23 cellular contexts compared by ENCODE assay signal in the genomic region with DNA sequence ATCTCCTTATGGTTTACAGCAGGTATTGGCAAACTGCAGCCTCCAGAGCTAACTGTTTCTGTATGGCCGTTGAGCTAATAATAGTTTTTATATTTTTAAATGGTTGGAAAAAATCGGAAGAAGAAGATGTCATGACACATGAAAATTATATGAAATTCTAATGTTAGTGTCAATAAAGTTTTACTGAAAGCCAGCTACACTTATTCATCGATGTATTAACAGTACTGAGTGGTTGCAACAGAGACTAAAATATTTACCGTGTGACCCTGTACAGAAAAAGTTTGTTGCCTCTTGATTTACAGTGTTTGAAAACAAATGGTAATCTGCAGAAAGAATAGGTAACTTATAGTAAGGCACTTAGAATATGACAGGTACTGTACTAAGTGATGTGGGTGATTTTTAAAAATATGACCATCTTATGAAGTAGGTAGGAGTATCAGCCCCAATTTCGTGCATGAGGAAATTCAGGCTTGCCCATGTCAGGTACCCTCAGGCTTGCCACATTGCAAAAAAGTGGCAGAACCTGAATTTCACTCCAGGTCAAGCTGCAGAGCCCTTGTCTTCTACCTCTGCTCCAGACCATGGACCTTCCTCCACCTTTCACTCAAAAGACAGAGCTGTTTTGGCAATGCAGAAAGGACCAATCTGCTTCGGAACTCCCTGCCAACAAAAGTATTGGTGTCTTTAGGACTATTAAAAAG.
"Had no signal": no experiment of that assay in that cellular context is flagged by ENCODE, and none has a peak within 500 bp of the region (broad histone marks: within the 10 kb centered on the region; RNA-seq: fewer than 3 reads in every experiment).

No MANE protein-coding gene starts in this region.

- H3K27ac Mint-ChIP-seq: immature natural killer cell; naive B cell; natural killer cell; stimulated activated naive CD8-positive, alpha-beta T cell treated with anti-CD3 and anti-CD28 coated beads, Interleukin-15, amount 100 ng/mL, for 72 hours had no signal

- H3K4me1 Mint-ChIP-seq: immature natural killer cell, naive B cell, natural killer cell had no signal

- H3K9me3 ChIP-seq: left lung, lower lobe of right lung, pancreas, prostate gland, spleen, upper lobe of left lung, vagina had no signal

- H3K4me3 ChIP-seq: left lung, lower lobe of right lung, pancreas, prostate gland, skin epidermis, spleen, tibial nerve, upper lobe of left lung, vagina had no signal

- H3K36me3 ChIP-seq: left lung, lower lobe of right lung, pancreas, prostate gland, spleen, tibial nerve, upper lobe of left lung, vagina had no signal

- DNase-seq: hypothalamus; immature natural killer cell; left colon; left lung; lower lobe of right lung; mammary epithelial cell; mesenchymal stem cell; naive B cell; natural killer cell; pancreas; posterior cingulate gyrus; retina; spleen; stimulated activated CD4-positive, alpha-beta T cell treated with anti-CD3 and anti-CD28 coated beads, Interleukin-4, amount 100 ng/mL, for 24 hours; stimulated activated naive CD4-positive, alpha-beta T cell treated with Interleukin-2 at 50 U/mL for 16 hours; stimulated activated naive CD8-positive, alpha-beta T cell treated with anti-CD3 and anti-CD28 coated beads, Interleukin-15, amount 100 ng/mL, for 72 hours; substantia nigra; upper lobe of left lung had no signal

- H3K27me3 Mint-ChIP-seq: naive B cell; stimulated activated naive CD8-positive, alpha-beta T cell treated with anti-CD3 and anti-CD28 coated beads, Interleukin-15, amount 100 ng/mL, for 72 hours had no signal

- H3K4me3 Mint-ChIP-seq: immature natural killer cell; naive B cell; natural killer cell; stimulated activated effector memory CD8-positive, alpha-beta T cell treated with anti-CD3 and anti-CD28 coated beads, Interleukin-12 subunit alpha, Interleukin-12 subunit beta, amount 100 ng/mL, for 72 hours; stimulated activated naive CD8-positive, alpha-beta T cell treated with anti-CD3 and anti-CD28 coated beads, Interleukin-15, amount 100 ng/mL, for 72 hours had no signal

- H3K27ac ChIP-seq: left lung, lower lobe of right lung, pancreas, prostate gland, spleen, upper lobe of left lung, vagina had no signal

- ATAC-seq: left colon; left lung; lower lobe of right lung; natural killer cell; pancreas; stimulated activated effector memory CD8-positive, alpha-beta T cell treated with anti-CD3 and anti-CD28 coated beads, Interleukin-12 subunit alpha, Interleukin-12 subunit beta, amount 100 ng/mL, for 72 hours; stimulated activated naive CD8-positive, alpha-beta T cell treated with anti-CD3 and anti-CD28 coated beads, Interleukin-15, amount 100 ng/mL, for 72 hours had no signal

- H3K4me1 ChIP-seq: lower lobe of right lung, pancreas, prostate gland, spleen, upper lobe of left lung, vagina had no signal

- H3K27me3 ChIP-seq: left lung, pancreas, spleen, tibial nerve, upper lobe of left lung, vagina had no signal

- H3K9me3 Mint-ChIP-seq: immature natural killer cell, natural killer cell had no signal

- H3K36me3 Mint-ChIP-seq: naive B cell; natural killer cell; stimulated activated effector memory CD8-positive, alpha-beta T cell treated with anti-CD3 and anti-CD28 coated beads, Interleukin-12 subunit alpha, Interleukin-12 subunit beta, amount 100 ng/mL, for 72 hours had no signal
